Comparison of ENCODE assay signal across 8 cellular contexts in the genomic region with DNA sequence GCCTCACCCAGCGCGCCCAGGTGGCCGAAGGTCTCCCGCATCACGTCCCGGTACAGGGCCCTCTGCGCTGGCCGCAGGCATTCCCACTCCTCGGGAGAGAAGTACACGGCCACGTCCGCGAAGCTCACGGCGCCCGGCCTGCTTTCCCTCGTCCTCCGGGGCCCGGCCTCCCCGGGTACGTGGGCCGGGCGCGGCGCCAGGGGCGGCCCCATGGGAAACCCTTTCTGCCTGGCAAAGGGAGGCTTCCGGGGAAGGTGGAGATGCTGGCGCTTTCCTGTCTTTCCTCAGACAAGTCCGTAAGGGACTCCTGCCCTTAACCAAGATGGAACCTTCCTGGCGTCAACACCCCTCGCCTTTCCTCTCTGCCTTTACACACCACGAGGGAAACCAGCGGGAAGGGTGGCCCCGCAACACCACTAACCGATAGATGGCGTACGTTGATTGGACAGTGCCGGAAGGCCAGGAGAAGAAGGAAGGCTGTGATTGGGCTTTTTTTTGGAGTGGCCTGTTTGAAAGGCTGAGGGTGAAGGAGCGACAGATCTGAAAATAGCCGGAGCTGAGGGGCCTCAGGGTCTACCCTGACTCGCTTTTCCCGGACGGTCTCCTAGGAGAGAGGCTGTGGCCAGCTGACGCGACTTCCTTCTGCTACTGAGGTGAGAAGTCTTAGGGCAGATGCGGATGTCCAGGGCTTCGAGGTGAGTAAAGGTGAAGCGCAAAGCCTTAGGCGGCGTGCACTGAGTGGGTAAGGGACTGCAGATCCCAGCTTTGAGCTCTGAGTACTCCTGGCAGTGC. TPM values are rescaled to one million over a fixed set of nuclear protein-coding genes. Genes with fewer than 3 reads are reported as not detected.
DNase-seq lines count a peak whose midpoint lies in the region; ATAC-seq and TF ChIP-seq lines count a peak whose summit lies in the region.

A gene (minus strand): TSS at position 298 of the 792 bp plus-strand sequence. CDS start 86 bp downstream, at position 212.

- peaks cover 33% of the 10 kb centered on the region for H3K36me3 Mint-ChIP-seq in activated CD4-positive, alpha-beta T cell treated with anti-CD3 and anti-CD28 coated beads, Interleukin-2, amount 10 ng/mL, durations not matched to agents 24 days and 14 days (ENCODE audit: low read depth)

- ATAC-seq in GM18873 (IDR thresholded peaks at IDR 0.05; ENCODE audit: low FRiP score, unreplicated experiment) (peak; percentile 86), HG03196 (IDR thresholded peaks at IDR 0.05; ENCODE audit: unreplicated experiment) (peak; percentile 88), left colon (peak; percentile 91)

- DNase-seq in AG08396 (ENCODE audit: low spot score): peak; percentile 99
- peak; percentile 99 for DNase-seq in NCI-H510A (lab: John Stamatoyannopoulos, UW)
- peak; percentile 98 for DNase-seq in activated CD4-positive, alpha-beta T cell treated with anti-CD3 and anti-CD28 coated beads, Interleukin-2, amount 10 ng/mL, durations not matched to agents 24 days and 14 days
- peak; percentile 98 for DNase-seq in coronary artery (ENCODE audit: low spot score)
- DNase-seq in left colon: peak; percentile 92 to 98
- DNase-seq in stimulated activated CD4-positive, alpha-beta T cell treated with anti-CD3 and anti-CD28 coated beads, Interleukin-1b, Interleukin-23, amount 100 ng/mL, for 4 hours (ENCODE audit: low read depth in 2 of 2): peak; percentile 75 to 84

- TF ChIP-seq CTCF in coronary artery (IDR thresholded peaks at IDR 0.05): no peak

- H3K4me3 ChIP-seq in coronary artery: peak within 1 kb of the TSS; percentile 87

- H3K9me3 Mint-ChIP-seq in activated CD4-positive, alpha-beta T cell treated with anti-CD3 and anti-CD28 coated beads, Interleukin-2, amount 10 ng/mL, durations not matched to agents 24 days and 14 days: no peaks in the 10 kb centered on the region

- intact Hi-C loops in activated CD4-positive, alpha-beta T cell treated with anti-CD3 and anti-CD28 coated beads, Interleukin-2, amount 10 ng/mL, durations not matched to agents 24 days and 14 days (cut with micrococcal nuclease): loop anchor here (1.0 to 2.0 kb wide), 6 partner anchors 13 to 155 kb away; a partner anchor contains a TSS
- intact Hi-C loops in left colon (cut with DNase I, micrococcal nuclease): no loop called here

- no peaks in the 10 kb centered on the region for H3K27me3 Mint-ChIP-seq in activated CD4-positive, alpha-beta T cell treated with anti-CD3 and anti-CD28 coated beads, Interleukin-2, amount 10 ng/mL, durations not matched to agents 24 days and 14 days

- peak within 1 kb of the TSS; percentile 90 to 95 for H3K27ac ChIP-seq in coronary artery

- H3K27ac Mint-ChIP-seq in activated CD4-positive, alpha-beta T cell treated with anti-CD3 and anti-CD28 coated beads, Interleukin-2, amount 10 ng/mL, durations not matched to agents 24 days and 14 days: peak within 1 kb of the TSS; percentile 91

- H3K4me1 Mint-ChIP-seq in activated CD4-positive, alpha-beta T cell treated with anti-CD3 and anti-CD28 coated beads, Interleukin-2, amount 10 ng/mL, durations not matched to agents 24 days and 14 days: peaks cover 25% of the 10 kb centered on the region

- peak within 1 kb of the TSS; percentile 90 for H3K4me3 Mint-ChIP-seq in activated CD4-positive, alpha-beta T cell treated with anti-CD3 and anti-CD28 coated beads, Interleukin-2, amount 10 ng/mL, durations not matched to agents 24 days and 14 days

RNA-seq across cellular contexts. Expression of the gene that starts here (rescaled TPM):
- total RNA-seq in activated CD4-positive, alpha-beta T cell treated with anti-CD3 and anti-CD28 coated beads, Interleukin-2, amount 10 ng/mL, durations not matched to agents 24 days and 14 days: 17.1 and 17.8 TPM in 2 replicates
- total RNA-seq in left colon: 10 to 100 TPM; 14.9 to 17.8 TPM

Comparison
In these comparisons a context has a peak if more than half of its experiments do, and no peak if none do; other contexts are left out.
1. Peak in every context shown above with its lines: DNase-seq, ATAC-seq, H3K4me3 ChIP-seq and H3K27ac ChIP-seq.